In the genomic region with DNA sequence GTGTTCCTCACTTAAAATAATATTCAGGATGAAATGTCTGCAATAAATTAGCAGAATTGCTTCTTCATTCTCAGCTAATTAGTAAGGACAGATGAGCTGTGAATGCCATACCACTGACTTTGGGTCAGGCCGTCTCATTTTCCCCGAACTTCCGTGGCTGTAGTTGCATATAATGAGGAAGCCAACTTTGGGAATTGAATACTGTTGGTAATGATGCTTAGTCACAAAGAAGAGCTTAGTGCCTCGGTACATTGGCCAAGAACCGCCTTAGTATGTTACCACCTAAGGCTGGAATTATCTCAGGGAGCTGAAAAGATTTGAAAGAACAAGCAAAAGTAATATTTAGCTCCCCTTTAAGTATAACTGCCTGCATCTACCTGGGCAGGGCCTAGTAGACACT, we compare ENCODE assay signal across 1 cellular context.
TF ChIP-seq lines count a peak whose summit lies in the region.

No MANE protein-coding gene starts in this region.

TF ChIP-seq in GM12878, 131 proteins besides CTCF, POLR2A, EP300 and RAD21 (continued from another document):
- TF ChIP-seq ZNF592 (IDR thresholded peaks at IDR 0.05) (no peak), BHLHE40 (IDR thresholded peaks at IDR 0.05; ENCODE audit: borderline replicate concordance in 1 of 2, low read depth in 2 of 2, low read length in 1 of 2) (no peak), WRNIP1 (IDR thresholded peaks at IDR 0.05; ENCODE audit: borderline replicate concordance, low read depth, low read length) (no peak), ESRRA (IDR thresholded peaks at IDR 0.05; ENCODE audit: low read length) (no peak)
